30 cellular contexts compared by ENCODE assay signal in genomic region chr22:40920526-40920925, GRCh38. TPM values are rescaled to one million over a fixed set of nuclear protein-coding genes. Genes with fewer than 3 reads are reported as not detected.
"Had no signal": no experiment of that assay in that cellular context is flagged by ENCODE, and none has a peak within 500 bp of the region (broad histone marks: within the 10 kb centered on the region; RNA-seq: fewer than 3 reads in every experiment).

No MANE protein-coding gene starts in this region.

- H3K4me1 ChIP-seq: parathyroid adenoma, right atrium auricular region had no signal

- H3K27me3 Mint-ChIP-seq: activated CD4-positive, alpha-beta memory T cell treated with anti-CD3 and anti-CD28 coated beads, Interleukin-2, amount 10 ng/mL, durations not matched to agents 7 days and 5 days; activated CD4-positive, alpha-beta T cell treated with anti-CD3 and anti-CD28 coated beads, Interleukin-2, amount 10 ng/mL, durations not matched to agents 7 days and 5 days; activated naive CD8-positive, alpha-beta T cell; brain; stimulated activated memory B cell treated with anti-CD40 and anti-IgM and Interleukin-4, amounts not matched to agents 10 μg/mL and 1 μg/mL and 100 μg/mL, for 72 hours had no signal

- H3K27ac Mint-ChIP-seq: activated CD4-positive, alpha-beta memory T cell treated with anti-CD3 and anti-CD28 coated beads, Interleukin-2, amount 10 ng/mL, durations not matched to agents 7 days and 5 days; activated CD4-positive, alpha-beta T cell treated with anti-CD3 and anti-CD28 coated beads, Interleukin-2, amount 10 ng/mL, durations not matched to agents 7 days and 5 days; activated naive CD8-positive, alpha-beta T cell; nephron progenitor cell; stimulated activated memory B cell treated with anti-CD40 and anti-IgM and Interleukin-4, amounts not matched to agents 10 μg/mL and 1 μg/mL and 100 μg/mL, for 72 hours had no signal

- H3K27me3 ChIP-seq: gastrocnemius medialis, right atrium auricular region, stomach, transverse colon had no signal

- DNase-seq: activated CD4-positive, alpha-beta memory T cell treated with anti-CD3 and anti-CD28 coated beads, Interleukin-2, amount 10 ng/mL, durations not matched to agents 7 days and 5 days; activated CD4-positive, alpha-beta T cell treated with anti-CD3 and anti-CD28 coated beads for 1 hour; activated CD4-positive, alpha-beta T cell treated with anti-CD3 and anti-CD28 coated beads, Interleukin-2, amount 10 ng/mL, durations not matched to agents 7 days and 5 days; activated effector memory CD4-positive, alpha-beta T cell treated with Interleukin-2 at 50 U/mL for 16 hours; activated naive CD4-positive, alpha-beta T cell treated with Interleukin-2 at 50 U/mL for 16 hours; aorta; gastrocnemius medialis; glutamatergic neuron; left ventricle myocardium inferior; nephron progenitor cell; stimulated activated CD4-positive, alpha-beta T cell treated with anti-CD3 and anti-CD28 coated beads, Interleukin-1b, Interleukin-23, amount 100 ng/mL, for 48 hours; stimulated activated CD4-positive, alpha-beta T cell treated with anti-CD3 and anti-CD28 coated beads, Interleukin-4, amount 100 ng/mL, for 4 hours; stimulated activated CD8-positive, alpha-beta memory T cell treated with anti-CD3 and anti-CD28 coated beads, Interleukin-4, amount 100 ng/mL, for 48 hours; stomach; T-helper 2 cell; transverse colon had no signal

- H3K27ac ChIP-seq: gastrocnemius medialis, left ventricle myocardium inferior, parathyroid adenoma, right atrium auricular region, stomach, transverse colon had no signal

- H3K4me3 Mint-ChIP-seq: activated CD4-positive, alpha-beta memory T cell treated with anti-CD3 and anti-CD28 coated beads, Interleukin-2, amount 10 ng/mL, durations not matched to agents 7 days and 5 days; activated CD4-positive, alpha-beta T cell treated with anti-CD3 and anti-CD28 coated beads, Interleukin-2, amount 10 ng/mL, durations not matched to agents 7 days and 5 days; activated naive CD8-positive, alpha-beta T cell; brain; nephron progenitor cell; stimulated activated memory B cell treated with anti-CD40 and anti-IgM and Interleukin-4, amounts not matched to agents 10 μg/mL and 1 μg/mL and 100 μg/mL, for 72 hours had no signal

- ATAC-seq: esophagus mucosa; gastrocnemius medialis; stimulated activated memory B cell treated with anti-CD40 and anti-IgM and Interleukin-4, amounts not matched to agents 10 μg/mL and 1 μg/mL and 100 μg/mL, for 72 hours had no signal

- H3K9me3 Mint-ChIP-seq: activated CD4-positive, alpha-beta memory T cell treated with anti-CD3 and anti-CD28 coated beads, Interleukin-2, amount 10 ng/mL, durations not matched to agents 7 days and 5 days; activated CD4-positive, alpha-beta T cell treated with anti-CD3 and anti-CD28 coated beads, Interleukin-2, amount 10 ng/mL, durations not matched to agents 7 days and 5 days; brain; nephron progenitor cell; stimulated activated memory B cell treated with anti-CD40 and anti-IgM and Interleukin-4, amounts not matched to agents 10 μg/mL and 1 μg/mL and 100 μg/mL, for 72 hours had no signal

- H3K9me3 ChIP-seq: gastrocnemius medialis, left ventricle myocardium inferior, right atrium auricular region, stomach, transverse colon had no signal

- H3K4me1 Mint-ChIP-seq: nephron progenitor cell had no signal

- H3K4me3 ChIP-seq: coronary artery, gastrocnemius medialis, left ventricle myocardium inferior, lung, right atrium auricular region, smooth muscle cell, stomach, transverse colon had no signal

RNA-seq across cellular contexts. Expression of gene DNAJB7, which starts 58.6 kb away (rescaled TPM):
- total RNA-seq: activated CD4-positive, alpha-beta memory T cell treated with anti-CD3 and anti-CD28 coated beads, Interleukin-2, amount 10 ng/mL, durations not matched to agents 7 days and 5 days; activated CD4-positive, alpha-beta T cell treated with anti-CD3 and anti-CD28 coated beads, Interleukin-2, amount 10 ng/mL, durations not matched to agents 7 days and 5 days; aorta; cardiac septum; cerebellum; esophagus mucosa; gastrocnemius medialis; left ventricle myocardium inferior; lung; mucosa of gallbladder; pulmonary artery endothelial cell; right atrium auricular region; smooth muscle cell; stomach; temporal lobe had no signal
